In genomic region chr19:8478605-8479004, GRCh38 we compare ENCODE assay signal across 19 cellular contexts. TPM values are rescaled to one million over a fixed set of nuclear protein-coding genes. Genes with fewer than 3 reads are reported as not detected.
DNase-seq lines count a peak whose midpoint lies in the region; ATAC-seq and FAIRE-seq lines count a peak whose summit lies in the region.
"Had no signal": no experiment of that assay in that cellular context is flagged by ENCODE, and none has a peak within 500 bp of the region (broad histone marks: within the 10 kb centered on the region; RNA-seq: fewer than 3 reads in every experiment).

No MANE protein-coding gene starts in this region.

- H3K27me3 Mint-ChIP-seq in activated naive CD4-positive, alpha-beta T cell treated with anti-CD3 and anti-CD28 coated beads for 36 hours (ENCODE audit: low read depth) = no peaks in the 10 kb centered on the region
- H3K27me3 Mint-ChIP-seq in T-helper 17 cell = no peaks in the 10 kb centered on the region
- H3K27me3 Mint-ChIP-seq in effector memory CD8-positive, alpha-beta T cell = no peaks in the 10 kb centered on the region
- H3K27me3 Mint-ChIP-seq in stimulated activated naive B cell treated with anti-CD40 and anti-IgM and Interleukin-4, amounts not matched to agents 10 μg/mL and 1 μg/mL and 100 μg/mL, for 72 hours = no peaks in the 10 kb centered on the region

- DNase-seq in activated naive CD4-positive, alpha-beta T cell treated with anti-CD3 and anti-CD28 coated beads for 36 hours = no peak
- DNase-seq in activated naive CD4-positive, alpha-beta T cell treated with Interleukin-2 at 50 U/mL for 16 hours = no peak
- DNase-seq in T-helper 17 cell = no peak
- no peak for DNase-seq in effector memory CD8-positive, alpha-beta T cell
- DNase-seq in stimulated activated naive B cell treated with anti-CD40 and anti-IgM and Interleukin-4, amounts not matched to agents 10 μg/mL and 1 μg/mL and 100 μg/mL, for 72 hours = no peak
- no peak for DNase-seq in stimulated activated naive CD4-positive, alpha-beta T cell treated with Interleukin-2 at 50 U/mL for 16 hours (lab: John Stamatoyannopoulos, UW)
- no peak for DNase-seq in urothelium cell line (ENCODE audit: low spot score)
- DNase-seq: activated gamma-delta T cell, COR-L47, esophagus squamous epithelium, lower lobe of right lung, NCI-H1105 had no signal

- H3K36me3 Mint-ChIP-seq in activated naive CD4-positive, alpha-beta T cell treated with anti-CD3 and anti-CD28 coated beads for 36 hours (ENCODE audit: low read depth) = peaks cover 55% of the 10 kb centered on the region
- H3K36me3 Mint-ChIP-seq in T-helper 17 cell (ENCODE audit: low read depth) = peaks cover 2% of the 10 kb centered on the region
- peaks cover 88% of the 10 kb centered on the region for H3K36me3 Mint-ChIP-seq in effector memory CD8-positive, alpha-beta T cell (ENCODE audit: insufficient read depth)
- H3K36me3 Mint-ChIP-seq in stimulated activated naive B cell treated with anti-CD40 and anti-IgM and Interleukin-4, amounts not matched to agents 10 μg/mL and 1 μg/mL and 100 μg/mL, for 72 hours = peaks cover 53 to 56% of the 10 kb centered on the region in 2 donors

- H3K27ac Mint-ChIP-seq in activated naive CD4-positive, alpha-beta T cell treated with anti-CD3 and anti-CD28 coated beads for 36 hours = peak overlapping the region; percentile 74
- H3K27ac Mint-ChIP-seq in T-helper 17 cell = peak overlapping the region; percentile 83
- peak overlapping the region; percentile 72 to 78 for H3K27ac Mint-ChIP-seq in effector memory CD8-positive, alpha-beta T cell
- H3K27ac Mint-ChIP-seq in stimulated activated naive B cell treated with anti-CD40 and anti-IgM and Interleukin-4, amounts not matched to agents 10 μg/mL and 1 μg/mL and 100 μg/mL, for 72 hours = peak overlapping the region; percentile 27

- H3K4me1 Mint-ChIP-seq in activated naive CD4-positive, alpha-beta T cell treated with anti-CD3 and anti-CD28 coated beads for 36 hours (ENCODE audit: low read depth) = peaks cover 64% of the 10 kb centered on the region
- H3K4me1 Mint-ChIP-seq in T-helper 17 cell = peaks cover 33% of the 10 kb centered on the region
- H3K4me1 Mint-ChIP-seq in effector memory CD8-positive, alpha-beta T cell (ENCODE audit: low read depth in 2 of 2) = peaks cover 41 to 49% of the 10 kb centered on the region in 2 donors
- H3K4me1 Mint-ChIP-seq in stimulated activated naive B cell treated with anti-CD40 and anti-IgM and Interleukin-4, amounts not matched to agents 10 μg/mL and 1 μg/mL and 100 μg/mL, for 72 hours = peaks cover 26 to 29% of the 10 kb centered on the region in 2 donors

- no peak overlapping the region for H3K4me3 Mint-ChIP-seq in activated naive CD4-positive, alpha-beta T cell treated with anti-CD3 and anti-CD28 coated beads for 36 hours
- H3K4me3 Mint-ChIP-seq in T-helper 17 cell = no peak overlapping the region
- H3K4me3 Mint-ChIP-seq in effector memory CD8-positive, alpha-beta T cell = peak overlapping the region in 1 of 2 donors; percentile 53
- H3K4me3 Mint-ChIP-seq in stimulated activated naive B cell treated with anti-CD40 and anti-IgM and Interleukin-4, amounts not matched to agents 10 μg/mL and 1 μg/mL and 100 μg/mL, for 72 hours = no peak overlapping the region

- intact Hi-C loops in activated naive CD4-positive, alpha-beta T cell treated with anti-CD3 and anti-CD28 coated beads for 36 hours (cut with micrococcal nuclease) = no loop called here

- no peaks in the 10 kb centered on the region for H3K9me3 ChIP-seq in T-helper 17 cell (ENCODE audit: control insufficient read depth, low read length, poor library complexity, severe bottlenecking)
- H3K9me3 ChIP-seq: breast epithelium, esophagus squamous epithelium, lower lobe of right lung, prostate gland had no signal

- CTCF ChIA-PET in activated naive CD4-positive, alpha-beta T cell treated with anti-CD3 and anti-CD28 coated beads for 36 hours (lab: Charles Lee) = interaction anchor here (0.7 to 2.3 kb wide), 2 partner anchors 100 to 119 kb away, joined by 3 to 17 read pairs; no protein-coding TSS in a partner anchor

- no peaks in the 10 kb centered on the region for H3K9me3 Mint-ChIP-seq in activated naive CD4-positive, alpha-beta T cell treated with anti-CD3 and anti-CD28 coated beads for 36 hours
- no peaks in the 10 kb centered on the region for H3K9me3 Mint-ChIP-seq in effector memory CD8-positive, alpha-beta T cell
- H3K9me3 Mint-ChIP-seq in stimulated activated naive B cell treated with anti-CD40 and anti-IgM and Interleukin-4, amounts not matched to agents 10 μg/mL and 1 μg/mL and 100 μg/mL, for 72 hours = no peaks in the 10 kb centered on the region

- FAIRE-seq in urothelium cell line (lab: Jason Lieb, UNC) = no peak
- FAIRE-seq: TTC549 had no signal

- ATAC-seq in T-helper 17 cell (no peak), GM19463 (IDR thresholded peaks at IDR 0.05; ENCODE audit: unreplicated experiment) (no peak)
- no peak for ATAC-seq in effector memory CD8-positive, alpha-beta T cell (replicated peaks)
- no peak for ATAC-seq in stimulated activated naive B cell treated with anti-CD40 and anti-IgM and Interleukin-4, amounts not matched to agents 10 μg/mL and 1 μg/mL and 100 μg/mL, for 72 hours (replicated peaks)
- ATAC-seq: lower lobe of right lung had no signal

RNA-seq across cellular contexts. Expression of gene PRAM1, which starts 23.8 kb away (rescaled TPM):
- under 1 TPM; 0.40 to 0.45 TPM for total RNA-seq in activated naive CD4-positive, alpha-beta T cell treated with anti-CD3 and anti-CD28 coated beads for 36 hours
- 1 to 10 TPM; 5.2 to 7.4 TPM for total RNA-seq in T-helper 17 cell
- total RNA-seq: HT-29, LHCN-M2, smooth muscle cell had no signal

RNA-seq across cellular contexts. Expression of gene HNRNPM, which starts 33.8 kb away (rescaled TPM):
- total RNA-seq in activated naive CD4-positive, alpha-beta T cell treated with anti-CD3 and anti-CD28 coated beads for 36 hours = 100 to 1,000 TPM; 151 to 169 TPM
- 100 to 1,000 TPM; 248 to 259 TPM for total RNA-seq in T-helper 17 cell

RNA-seq across cellular contexts. Expression of gene ZNF414, which starts 35.4 kb away (rescaled TPM):
- 10 to 100 TPM; 19.8 to 24.1 TPM for total RNA-seq in activated naive CD4-positive, alpha-beta T cell treated with anti-CD3 and anti-CD28 coated beads for 36 hours
- 10 to 100 TPM; 45.1 to 46.2 TPM for total RNA-seq in T-helper 17 cell

Comparison
In these comparisons a context has a peak if more than half of its experiments do, and no peak if none do; other contexts are left out.
1. H3K27ac Mint-ChIP-seq: peak in every context shown above with its lines; median percentile 83 in T-helper 17 cell; 75 in effector memory CD8-positive, alpha-beta T cell; 74 in activated naive CD4-positive, alpha-beta T cell treated with anti-CD3 and anti-CD28 coated beads for 36 hours; 27 in stimulated activated naive B cell treated with anti-CD40 and anti-IgM and Interleukin-4, amounts not matched to agents 10 μg/mL and 1 μg/mL and 100 μg/mL, for 72 hours.
2. RNA of gene PRAM1, which starts 23.8 kb away (total RNA-seq): 5.2 to 7.4 TPM in T-helper 17 cell; 0.40 to 0.45 TPM in activated naive CD4-positive, alpha-beta T cell treated with anti-CD3 and anti-CD28 coated beads for 36 hours; every median in the first group is over 4 times any median in the second.